ENCODE assay signal across 23 cellular contexts in the genomic region with DNA sequence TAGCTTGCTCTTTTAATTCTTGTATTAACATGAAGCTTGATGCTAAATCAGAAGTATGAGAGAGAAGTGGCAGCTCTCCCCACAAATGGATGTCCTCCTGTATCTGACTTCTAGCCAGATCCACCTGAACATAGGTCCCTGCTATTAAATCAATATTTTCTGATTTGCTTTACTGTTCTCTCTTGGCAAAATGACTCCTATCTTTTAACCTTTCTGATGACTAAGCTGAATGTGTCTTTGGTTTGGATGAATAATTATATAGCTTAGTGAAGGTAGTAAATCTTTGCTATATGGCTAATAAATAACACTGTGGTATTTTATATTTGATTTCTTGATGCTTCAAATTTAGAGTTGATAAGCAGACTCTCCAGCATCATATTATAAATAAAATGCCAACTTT. TPM values are rescaled to one million over a fixed set of nuclear protein-coding genes. Genes with fewer than 3 reads are reported as not detected.
"Had no signal": no experiment of that assay in that cellular context is flagged by ENCODE, and none has a peak within 500 bp of the region (broad histone marks: within the 10 kb centered on the region; RNA-seq: fewer than 3 reads in every experiment).

No MANE protein-coding gene starts in this region.

- H3K4me1 Mint-ChIP-seq: naive thymus-derived CD4-positive, alpha-beta T cell had no signal

- DNase-seq: colonic mucosa; dermis blood vessel endothelial cell; esophagus squamous epithelium; foreskin fibroblast; kidney glomerular epithelial cell; mammary epithelial cell; naive thymus-derived CD4-positive, alpha-beta T cell; psoas muscle; stimulated activated CD4-positive, alpha-beta T cell treated with anti-CD3 and anti-CD28 coated beads, Interleukin-2, amount 100 ng/mL, for 24 hours; stimulated activated naive CD4-positive, alpha-beta T cell; stomach; substantia nigra; transverse colon had no signal

- H3K4me1 ChIP-seq: colonic mucosa, esophagus squamous epithelium, psoas muscle, stomach, transverse colon had no signal

- H3K36me3 Mint-ChIP-seq: naive thymus-derived CD4-positive, alpha-beta T cell had no signal

- H3K36me3 ChIP-seq: colonic mucosa, esophagus squamous epithelium, neutrophil, stomach, thoracic aorta, transverse colon had no signal

- H3K27ac Mint-ChIP-seq: naive thymus-derived CD4-positive, alpha-beta T cell had no signal

- H3K27me3 ChIP-seq: colonic mucosa, esophagus squamous epithelium, neutrophil, stomach, transverse colon had no signal

- H3K27ac ChIP-seq: colonic mucosa, esophagus squamous epithelium, neutrophil, psoas muscle, stomach, thoracic aorta, transverse colon had no signal

- ATAC-seq: left lobe of liver; naive thymus-derived CD4-positive, alpha-beta T cell; psoas muscle; sciatic nerve had no signal

- H3K9me3 Mint-ChIP-seq: naive thymus-derived CD4-positive, alpha-beta T cell had no signal

- H3K4me3 ChIP-seq: colonic mucosa, esophagus squamous epithelium, psoas muscle, stomach, thoracic aorta, transverse colon had no signal

- H3K9me3 ChIP-seq: colonic mucosa, esophagus squamous epithelium, neutrophil, psoas muscle, stomach, thoracic aorta, transverse colon had no signal

- H3K4me3 Mint-ChIP-seq: naive thymus-derived CD4-positive, alpha-beta T cell had no signal

RNA-seq across cellular contexts. Expression of a gene that starts 28.3 kb away (rescaled TPM):
- total RNA-seq: dermis blood vessel endothelial cell; epithelial cell of proximal tubule; left lobe of liver; mesenteric fat pad; mononuclear cell; naive thymus-derived CD4-positive, alpha-beta T cell; osteoblast; psoas muscle; sciatic nerve; skeletal muscle tissue had no signal
- polyA plus RNA-seq: naive thymus-derived CD4-positive, alpha-beta T cell; neural cell had no signal
